9 cellular contexts compared by ENCODE assay signal in genomic region chr16:57301126-57301817, GRCh38. TPM values are rescaled to one million over a fixed set of nuclear protein-coding genes. Genes with fewer than 3 reads are reported as not detected.
DNase-seq lines count a peak whose midpoint lies in the region; ATAC-seq and TF ChIP-seq lines count a peak whose summit lies in the region.
"Had no signal": no experiment of that assay in that cellular context is flagged by ENCODE, and none has a peak within 500 bp of the region (broad histone marks: within the 10 kb centered on the region; RNA-seq: fewer than 3 reads in every experiment).

No MANE protein-coding gene starts in this region.

- peaks cover 29% of the 10 kb centered on the region for H3K4me1 Mint-ChIP-seq in stimulated activated effector memory CD8-positive, alpha-beta T cell treated with anti-CD3 and anti-CD28 coated beads, Interleukin-12 subunit alpha, Interleukin-12 subunit beta, amount 100 ng/mL, for 72 hours
- H3K4me1 Mint-ChIP-seq in activated CD4-positive, alpha-beta T cell treated with anti-CD3 and anti-CD28 coated beads, Interleukin-2, amount 10 ng/mL, durations not matched to agents 7 days and 5 days, result peaks cover 23% of the 10 kb centered on the region

- H3K9me3 ChIP-seq in GM23248 (ENCODE audit: low read depth), result no peaks in the 10 kb centered on the region
- no peaks in the 10 kb centered on the region for H3K9me3 ChIP-seq in iPS-18c (ENCODE audit: control insufficient read depth, insufficient read depth, low read length)

- peak overlapping the region; percentile 4 for H3K27ac Mint-ChIP-seq in stimulated activated effector memory CD8-positive, alpha-beta T cell treated with anti-CD3 and anti-CD28 coated beads, Interleukin-12 subunit alpha, Interleukin-12 subunit beta, amount 100 ng/mL, for 72 hours
- no peak overlapping the region for H3K27ac Mint-ChIP-seq in activated CD4-positive, alpha-beta T cell treated with anti-CD3 and anti-CD28 coated beads, Interleukin-2, amount 10 ng/mL, durations not matched to agents 7 days and 5 days

- no peak overlapping the region for H2AFZ ChIP-seq in GM23248

- H3K36me3 Mint-ChIP-seq in stimulated activated effector memory CD8-positive, alpha-beta T cell treated with anti-CD3 and anti-CD28 coated beads, Interleukin-12 subunit alpha, Interleukin-12 subunit beta, amount 100 ng/mL, for 72 hours, result no peaks in the 10 kb centered on the region
- no peaks in the 10 kb centered on the region for H3K36me3 Mint-ChIP-seq in activated CD4-positive, alpha-beta T cell treated with anti-CD3 and anti-CD28 coated beads, Interleukin-2, amount 10 ng/mL, durations not matched to agents 7 days and 5 days (ENCODE audit: low read depth)

- H3K4me3 ChIP-seq in GM23248 (peak overlapping the region; percentile 5; the same call in 1 of the 2 replicates), iPS-18c (ENCODE audit: insufficient read depth, low read depth, low read length) (peak overlapping the region; percentile 59; the same call in 1 of the 2 replicates)

- H3K27ac ChIP-seq in GM23248, result no peak overlapping the region
- peak overlapping the region; percentile 88 for H3K27ac ChIP-seq in RWPE1

- no peak for ATAC-seq in stimulated activated effector memory CD8-positive, alpha-beta T cell treated with anti-CD3 and anti-CD28 coated beads, Interleukin-12 subunit alpha, Interleukin-12 subunit beta, amount 100 ng/mL, for 72 hours

- H3K4me1 ChIP-seq in GM23248 (ENCODE audit: insufficient read depth), result peaks cover 8% of the 10 kb centered on the region

- 36 to 37% methylated on average over 19 of the region's 19 CpGs for WGBS in GM23248 (ENCODE audit: low coverage in 1 of 2, low lambda C conversion rate in 2 of 2, missing lambda C conversion rate in 2 of 2), 2 experiments

- no peaks in the 10 kb centered on the region for H3K9me3 Mint-ChIP-seq in stimulated activated effector memory CD8-positive, alpha-beta T cell treated with anti-CD3 and anti-CD28 coated beads, Interleukin-12 subunit alpha, Interleukin-12 subunit beta, amount 100 ng/mL, for 72 hours
- H3K9me3 Mint-ChIP-seq in activated CD4-positive, alpha-beta T cell treated with anti-CD3 and anti-CD28 coated beads, Interleukin-2, amount 10 ng/mL, durations not matched to agents 7 days and 5 days, result no peaks in the 10 kb centered on the region
- H3K9me3 Mint-ChIP-seq: activated T-cell treated with anti-CD3 and anti-CD28 coated beads, Interleukin-2, amount 50 U/mL, for 4 hours had no signal

- CTCF ChIA-PET in RWPE1 (lab: Yijun Ruan, JAX), result interaction anchor here (0.5 to 4.4 kb wide), 13 partner anchors 12 to 990 kb away, joined by 3 to 67 read pairs (median 5); partner anchors contain the start of gene CPNE2
- CTCF ChIA-PET in activated CD4-positive, alpha-beta T cell treated with anti-CD3 and anti-CD28 coated beads, Interleukin-2, amount 10 ng/mL, durations not matched to agents 7 days and 5 days (lab: Charles Lee), result interaction anchor here (0.5 to 9.0 kb wide), 13 partner anchors 11 to 775 kb away, joined by 3 to 96 read pairs (median 4); partner anchors contain the start of gene POLR2C

- POLR2A ChIA-PET in RWPE1 (lab: Yijun Ruan, JAX; ENCODE audit: low non-redundant PET), result no interaction called here
- POLR2A ChIA-PET in activated CD4-positive, alpha-beta T cell treated with anti-CD3 and anti-CD28 coated beads, Interleukin-2, amount 10 ng/mL, durations not matched to agents 7 days and 5 days (lab: Charles Lee), result no interaction called here

- H3K4me3 Mint-ChIP-seq in stimulated activated effector memory CD8-positive, alpha-beta T cell treated with anti-CD3 and anti-CD28 coated beads, Interleukin-12 subunit alpha, Interleukin-12 subunit beta, amount 100 ng/mL, for 72 hours, result no peak overlapping the region
- H3K4me3 Mint-ChIP-seq in activated CD4-positive, alpha-beta T cell treated with anti-CD3 and anti-CD28 coated beads, Interleukin-2, amount 10 ng/mL, durations not matched to agents 7 days and 5 days, result no peak overlapping the region
- H3K4me3 Mint-ChIP-seq: activated T-cell treated with anti-CD3 and anti-CD28 coated beads, Interleukin-2, amount 50 U/mL, for 4 hours had no signal

- no peak overlapping the region for H3K4me2 ChIP-seq in GM23248 (ENCODE audit: unreplicated experiment)

- H3K27me3 Mint-ChIP-seq in activated CD4-positive, alpha-beta T cell treated with anti-CD3 and anti-CD28 coated beads, Interleukin-2, amount 10 ng/mL, durations not matched to agents 7 days and 5 days, result no peaks in the 10 kb centered on the region

- DNase-seq in GM23248 (no peak), RWPE1 (ENCODE audit: low spot score) (no peak), HUDEP-2 (lab: John Stamatoyannopoulos, UW; ENCODE audit: unreplicated experiment in 76 of 76) (no peak), GF-D8 (lab: John Stamatoyannopoulos, UW) (no peak), NCI-H510A (lab: John Stamatoyannopoulos, UW) (no peak)
- no peak for DNase-seq in stimulated activated effector memory CD8-positive, alpha-beta T cell treated with anti-CD3 and anti-CD28 coated beads, Interleukin-12 subunit alpha, Interleukin-12 subunit beta, amount 100 ng/mL, for 72 hours (ENCODE audit: low spot score in 2 of 2)
- DNase-seq in activated CD4-positive, alpha-beta T cell treated with anti-CD3 and anti-CD28 coated beads, Interleukin-2, amount 10 ng/mL, durations not matched to agents 7 days and 5 days, result no peak

- H4K20me1 ChIP-seq in GM23248 (ENCODE audit: insufficient read depth), result no peaks in the 10 kb centered on the region

- H3K27me3 ChIP-seq in GM23248 (replicated peaks; ENCODE audit: insufficient read depth), result no peaks in the 10 kb centered on the region

- H3K9me2 ChIP-seq in GM23248 (ENCODE audit: insufficient read depth), result no peaks in the 10 kb centered on the region

- H3K36me3 ChIP-seq in GM23248 (ENCODE audit: low read depth), result no peaks in the 10 kb centered on the region

- no peak overlapping the region for H3K9ac ChIP-seq in GM23248

- no peak for TF ChIP-seq CTCF in RWPE1 (conservative IDR thresholded peaks at IDR 0.05; ENCODE audit: low read depth)

- H3F3A ChIP-seq in GM23248 (ENCODE audit: insufficient read depth), result peaks cover 19% of the 10 kb centered on the region

- in situ Hi-C loops in GM23248 (cut with MboI), result loop anchor here (5.0 to 10.0 kb wide), 2 partner anchors 116 to 214 kb away; no protein-coding TSS in a partner anchor

- H3K79me2 ChIP-seq in GM23248 (ENCODE audit: insufficient read depth), result no peaks in the 10 kb centered on the region

RNA-seq across cellular contexts. Expression of gene PLLP, which starts 16.8 kb away (rescaled TPM):
- not detected in 2 replicates for total RNA-seq in GM23248 (2014; rRNA removed; shearing (Covaris generic))
- polyA plus RNA-seq in GM23248 (2016; fragmentation: Nextera tagmentation; extraction: Ambion mirVana), result 0.44 and 0.46 TPM in 2 replicates
- total RNA-seq in activated CD4-positive, alpha-beta T cell treated with anti-CD3 and anti-CD28 coated beads, Interleukin-2, amount 10 ng/mL, durations not matched to agents 7 days and 5 days, result under 1 TPM; 0.40 to 0.55 TPM

RNA-seq across cellular contexts. Expression of gene ARL2BP, which starts 56.2 kb away (rescaled TPM):
- 116 and 136 TPM in 2 replicates for total RNA-seq in GM23248 (2014; rRNA removed; shearing (Covaris generic))
- polyA plus RNA-seq in GM23248 (2016; fragmentation: Nextera tagmentation; extraction: Ambion mirVana), result 111 and 114 TPM in 2 replicates
- total RNA-seq in activated CD4-positive, alpha-beta T cell treated with anti-CD3 and anti-CD28 coated beads, Interleukin-2, amount 10 ng/mL, durations not matched to agents 7 days and 5 days, result 10 to 100 TPM; 35.0 to 36.7 TPM

RNA-seq across cellular contexts. Expression of gene CCL22, which starts 57.3 kb away (rescaled TPM):
- not detected in 2 replicates for total RNA-seq in GM23248 (2014; rRNA removed; shearing (Covaris generic))
- 0.10 and 0.13 TPM in 2 replicates for polyA plus RNA-seq in GM23248 (2016; fragmentation: Nextera tagmentation; extraction: Ambion mirVana)
- total RNA-seq in activated CD4-positive, alpha-beta T cell treated with anti-CD3 and anti-CD28 coated beads, Interleukin-2, amount 10 ng/mL, durations not matched to agents 7 days and 5 days, result under 1 TPM; 0.50 to 0.74 TPM
